ENCODE assay signal across 8 cellular contexts in genomic region chr12:53300187-53300586, GRCh38. TPM values are rescaled to one million over a fixed set of nuclear protein-coding genes. Genes with fewer than 3 reads are reported as not detected.
A peak's percentile ranks its signal among the peaks of the same experiment; 100 is the strongest.
DNase-seq lines count a peak whose midpoint lies in the region; FAIRE-seq and TF ChIP-seq lines count a peak whose summit lies in the region.

No MANE protein-coding gene starts in this region.

- peak overlapping the region; percentile 91 for H2AFZ ChIP-seq in keratinocyte (ENCODE audit: control insufficient read depth, low read length)

- no peak for TF ChIP-seq EP300 in stomach (IDR thresholded peaks at IDR 0.05)

- H3K36me3 ChIP-seq in HEK293 (ENCODE audit: control insufficient read depth in 2 of 2, insufficient read depth in 1 of 2, low read length in 2 of 2), result peaks cover 36 to 59% of the 10 kb centered on the region in 2 experiments
- H3K36me3 ChIP-seq in keratinocyte (ENCODE audit: control insufficient read depth in 2 of 2, extremely low read depth in 1 of 2, insufficient read depth in 2 of 2, low read length in 2 of 2), result peaks cover 16 to 30% of the 10 kb centered on the region in 2 experiments
- H3K36me3 ChIP-seq in stomach, result peaks cover 16 to 62% (median 55%) of the 10 kb centered on the region in 4 donors

- intact Hi-C loops in stomach (cut with DNase I; ENCODE audit: low total_unique reads), result no loop called here

- peak overlapping the region; percentile 94 for H3K4me3 Mint-ChIP-seq in activated naive CD8-positive, alpha-beta T cell treated with anti-CD3 and anti-CD28 coated beads for 36 hours

- no peaks in the 10 kb centered on the region for H3K9me3 Mint-ChIP-seq in activated naive CD8-positive, alpha-beta T cell treated with anti-CD3 and anti-CD28 coated beads for 36 hours

- POLR2A ChIA-PET in HEK293 (lab: Yijun Ruan, JAX), result interaction anchor here (0.6 to 3.0 kb wide), 12 partner anchors 9 to 356 kb away, joined by 3 to 27 read pairs (median 6); partner anchors contain the start of genes AAAS, CSAD, ESPL1 and SP1

- no peaks in the 10 kb centered on the region for H3K27me3 Mint-ChIP-seq in activated naive CD8-positive, alpha-beta T cell treated with anti-CD3 and anti-CD28 coated beads for 36 hours

- TF ChIP-seq POLR2A in stomach (IDR thresholded peaks at IDR 0.05), result no peak

- H3K9ac ChIP-seq in keratinocyte (ENCODE audit: control insufficient read depth, extremely low read depth, insufficient read depth, low read length), result peak overlapping the region; percentile 88

- H3K9me1 ChIP-seq in keratinocyte (ENCODE audit: control insufficient read depth, extremely low read depth, insufficient read depth, low read length), result peaks cover 2% of the 10 kb centered on the region

- CTCF ChIA-PET in HEK293 (lab: Yijun Ruan, JAX), result interaction anchor here (1.0 to 2.5 kb wide), 3 partner anchors 21 to 209 kb away, joined by 3 to 13 read pairs (median 7); partner anchors contain the start of gene AAAS

- H3K4me3 ChIP-seq in HEK293 (ENCODE audit: low read depth, low read length), result peak overlapping the region; percentile 98
- peak overlapping the region; percentile 70 to 97 (median 91) for H3K4me3 ChIP-seq in keratinocyte (ENCODE audit: control insufficient read depth in 2 of 3, extremely low read depth in 1 of 3, insufficient read depth in 2 of 3, low read depth in 1 of 3, low read length in 3 of 3)
- H3K4me3 ChIP-seq in stomach, result peak overlapping the region; percentile 73 to 99 (median 78)

- H3K4me1 ChIP-seq in HEK293 (ENCODE audit: control insufficient read depth, insufficient read depth, low read length), result peaks cover 4% of the 10 kb centered on the region
- H3K4me1 ChIP-seq in keratinocyte (ENCODE audit: control insufficient read depth, extremely low read depth, insufficient read depth, low read length), result peaks cover 22% of the 10 kb centered on the region
- peaks cover 43 to 75% (median 61%) of the 10 kb centered on the region in 4 donors for H3K4me1 ChIP-seq in stomach

- H3K36me3 Mint-ChIP-seq in activated naive CD8-positive, alpha-beta T cell treated with anti-CD3 and anti-CD28 coated beads for 36 hours, result peaks cover 58% of the 10 kb centered on the region

- dilution Hi-C loops in keratinocyte (cut with MboI; ENCODE audit: extremely low pct_ligation_motif_present, low sequenced_read_pairs), result no loop called here

- H3K9me3 ChIP-seq in HEK293 (ENCODE audit: control insufficient read depth, insufficient read depth, low read depth, low read length) (no peaks in the 10 kb centered on the region), keratinocyte (ENCODE audit: control insufficient read depth, low read depth, low read length) (no peaks in the 10 kb centered on the region), stomach (no peaks in the 10 kb centered on the region)

- no peak for FAIRE-seq in keratinocyte (lab: Jason Lieb, UNC)

- H3K27ac ChIP-seq in HEK293 (ENCODE audit: extremely low read depth, low read depth, low read length), result peak overlapping the region; percentile 78; the same call in 1 of the 2 replicates
- peak overlapping the region; percentile 85 for H3K27ac ChIP-seq in keratinocyte (ENCODE audit: control insufficient read depth, insufficient read depth, low read length)
- peak overlapping the region; percentile 67 to 89 (median 76) for H3K27ac ChIP-seq in stomach

- H3K27ac Mint-ChIP-seq in activated naive CD8-positive, alpha-beta T cell treated with anti-CD3 and anti-CD28 coated beads for 36 hours, result peak overlapping the region; percentile 94

- H3K4me2 ChIP-seq in keratinocyte (ENCODE audit: control insufficient read depth, extremely low read depth, insufficient read depth, low read depth, low read length), result peak overlapping the region; percentile 97

- peaks cover 55% of the 10 kb centered on the region for H3K4me1 Mint-ChIP-seq in activated naive CD8-positive, alpha-beta T cell treated with anti-CD3 and anti-CD28 coated beads for 36 hours

- peak; percentile 37 for DNase-seq in AG08395 (ENCODE audit: low spot score)
- no peak for DNase-seq in activated naive CD8-positive, alpha-beta T cell treated with anti-CD3 and anti-CD28 coated beads for 36 hours
- DNase-seq in keratinocyte (ENCODE audit: low read depth, low spot score), result no peak
- DNase-seq in stomach, result no peak
- DNase-seq in NCI-H526 treated with DMSO at 0.1 percent for 48 hours (lab: John Stamatoyannopoulos, UW), result no peak
- no peak for DNase-seq in dedifferentiated amniotic fluid mesenchymal stem cell (ENCODE audit: extremely low spot score)
- DNase-seq in 8988T, result no peak

- TF ChIP-seq CTCF in HEK293 (tag by site-specific recombination; IDR thresholded peaks at IDR 0.05) (no peak), keratinocyte (optimal IDR thresholded peaks at IDR 0.05 in 1 of 3, IDR thresholded peaks at IDR 0.05 in 1 of 3, conservative IDR thresholded peaks at IDR 0.05 in 1 of 3; ENCODE audit: extremely low read depth in 1 of 3, insufficient read depth in 2 of 3, low read length in 3 of 3) (no peak), stomach (IDR thresholded peaks at IDR 0.05) (no peak)

- H3K27me3 ChIP-seq in keratinocyte (ENCODE audit: control insufficient read depth, extremely low read depth, insufficient read depth, low read length), result no peaks in the 10 kb centered on the region
- H3K27me3 ChIP-seq in stomach, result no peaks in the 10 kb centered on the region

- peaks cover 45% of the 10 kb centered on the region for H3K79me2 ChIP-seq in keratinocyte (ENCODE audit: control insufficient read depth, insufficient read depth, low read length)

- no peaks in the 10 kb centered on the region for H4K20me1 ChIP-seq in keratinocyte (ENCODE audit: control insufficient read depth, extremely low read depth, insufficient read depth, low read length)

- WGBS in stomach, 5 donors, result 0 to 3% (median 1%) methylated on average over 12 of the region's 12 CpGs

RNA-seq across cellular contexts. Expression of gene MYG1, which starts 0.7 kb away (rescaled TPM):
- 10 to 100 TPM; 73.4 to 79.7 TPM for total RNA-seq in activated naive CD8-positive, alpha-beta T cell treated with anti-CD3 and anti-CD28 coated beads for 36 hours
- 24.2 to 31.9 TPM (median 27.2 TPM) in 3 replicates for polyA plus RNA-seq in keratinocyte
- polyA plus RNA-seq in keratinocyte (2011; ENCODE audit: low read depth), result 10.4 TPM
- polyA plus RNA-seq in keratinocyte (2011; cell fraction: cytosol; rRNA removed), result 17.9 and 28.8 TPM in 2 replicates
- 19.1 and 21.5 TPM in 2 replicates for polyA plus RNA-seq in keratinocyte (2011; cell fraction: nucleus; rRNA removed)
- 33.5 and 42.7 TPM in 2 replicates for polyA plus RNA-seq in keratinocyte (2012; ENCODE audit: low replicate concordance)
- polyA minus RNA-seq in keratinocyte, result 22.6 to 29.3 TPM (median 26.2 TPM) in 3 replicates
- 46.0 TPM for polyA minus RNA-seq in keratinocyte (2011; cell fraction: cytosol; rRNA and poly(A)+ RNA removed)
- polyA minus RNA-seq in keratinocyte (2011; cell fraction: nucleus; rRNA and poly(A)+ RNA removed), result 6.4 and 6.6 TPM in 2 replicates
- total RNA-seq in stomach, result 10 to 100 TPM; 16.0 to 33.9 (median 29.0) TPM
- 100 to 1,000 TPM in 1 of 3 donors, 10 to 100 TPM in 2; 89.5 to 120 (median 98.5) TPM for polyA plus RNA-seq in stomach

RNA-seq across cellular contexts. Expression of gene PFDN5, which starts 4.8 kb away (rescaled TPM):
- total RNA-seq in activated naive CD8-positive, alpha-beta T cell treated with anti-CD3 and anti-CD28 coated beads for 36 hours, result 100 to 1,000 TPM; 309 to 321 TPM
- 546 to 674 TPM (median 659 TPM) in 3 replicates for polyA plus RNA-seq in keratinocyte
- polyA plus RNA-seq in keratinocyte (2011; ENCODE audit: low read depth), result 1,063 TPM
- 648 and 832 TPM in 2 replicates for polyA plus RNA-seq in keratinocyte (2011; cell fraction: cytosol; rRNA removed)
- polyA plus RNA-seq in keratinocyte (2011; cell fraction: nucleus; rRNA removed), result 474 and 508 TPM in 2 replicates
- polyA plus RNA-seq in keratinocyte (2012; ENCODE audit: low replicate concordance), result 440 and 574 TPM in 2 replicates
- 84.4 to 171 TPM (median 143 TPM) in 3 replicates for polyA minus RNA-seq in keratinocyte
- 74.6 TPM for polyA minus RNA-seq in keratinocyte (2011; cell fraction: cytosol; rRNA and poly(A)+ RNA removed)
- polyA minus RNA-seq in keratinocyte (2011; cell fraction: nucleus; rRNA and poly(A)+ RNA removed), result 34.1 and 57.4 TPM in 2 replicates
- 100 to 1,000 TPM; 207 to 623 (median 288) TPM for total RNA-seq in stomach
- 1,000 to 10,000 TPM; 1,294 to 1,886 (median 1,325) TPM for polyA plus RNA-seq in stomach

RNA-seq across cellular contexts. Expression of gene AAAS, which starts 21.2 kb away (rescaled TPM):
- 10 to 100 TPM; 79.9 to 86.4 TPM for total RNA-seq in activated naive CD8-positive, alpha-beta T cell treated with anti-CD3 and anti-CD28 coated beads for 36 hours
- polyA plus RNA-seq in keratinocyte (42.1 to 58.3 TPM (median 42.3 TPM) in 3 replicates), stomach (10 to 100 TPM; 19.7 to 49.7 (median 19.7) TPM)
- polyA plus RNA-seq in keratinocyte (2011; ENCODE audit: low read depth), result 5.4 TPM
- polyA plus RNA-seq in keratinocyte (2011; cell fraction: cytosol; rRNA removed), result 25.7 and 29.1 TPM in 2 replicates
- 106 and 125 TPM in 2 replicates for polyA plus RNA-seq in keratinocyte (2011; cell fraction: nucleus; rRNA removed)
- 28.7 and 45.0 TPM in 2 replicates for polyA plus RNA-seq in keratinocyte (2012; ENCODE audit: low replicate concordance)
- polyA minus RNA-seq in keratinocyte, result 53.9 to 90.1 TPM (median 74.2 TPM) in 3 replicates
- 41.2 TPM for polyA minus RNA-seq in keratinocyte (2011; cell fraction: cytosol; rRNA and poly(A)+ RNA removed)
- polyA minus RNA-seq in keratinocyte (2011; cell fraction: nucleus; rRNA and poly(A)+ RNA removed), result 26.0 and 32.9 TPM in 2 replicates
- 10 to 100 TPM; 22.6 to 59.4 (median 43.3) TPM for total RNA-seq in stomach

RNA-seq across cellular contexts. Expression of gene ESPL1, which starts 32.1 kb away (rescaled TPM):
- total RNA-seq in activated naive CD8-positive, alpha-beta T cell treated with anti-CD3 and anti-CD28 coated beads for 36 hours, result 10 to 100 TPM; 66.3 to 67.7 TPM
- polyA plus RNA-seq in keratinocyte, result 0.80 to 3.7 TPM (median 3.7 TPM) in 3 replicates
- 1.3 TPM for polyA plus RNA-seq in keratinocyte (2011; ENCODE audit: low read depth)
- polyA plus RNA-seq in keratinocyte (2011; cell fraction: cytosol; rRNA removed), result 0.46 and 0.64 TPM in 2 replicates
- 4.3 and 5.5 TPM in 2 replicates for polyA plus RNA-seq in keratinocyte (2011; cell fraction: nucleus; rRNA removed)
- 1.0 and 3.0 TPM in 2 replicates for polyA plus RNA-seq in keratinocyte (2012; ENCODE audit: low replicate concordance)
- 1.5 to 9.7 TPM (median 5.8 TPM) in 3 replicates for polyA minus RNA-seq in keratinocyte
- polyA minus RNA-seq in keratinocyte (2011; cell fraction: cytosol; rRNA and poly(A)+ RNA removed), result 2.9 TPM
- 2.1 and 2.9 TPM in 2 replicates for polyA minus RNA-seq in keratinocyte (2011; cell fraction: nucleus; rRNA and poly(A)+ RNA removed)
- 10 to 100 TPM in 1 of 5 donors, 1 to 10 TPM in 4; 3.3 to 43.2 (median 6.6) TPM for total RNA-seq in stomach
- polyA plus RNA-seq in stomach, result 10 to 100 TPM in 1 of 3 donors, under 1 TPM in 2; 0.15 to 13.1 (median 0.75) TPM

RNA-seq across cellular contexts. Expression of gene SP7, which starts 36.0 kb away (rescaled TPM):
- total RNA-seq in activated naive CD8-positive, alpha-beta T cell treated with anti-CD3 and anti-CD28 coated beads for 36 hours, result not detected
- polyA plus RNA-seq in keratinocyte, result not detected in 3 replicates
- polyA plus RNA-seq in keratinocyte (2011; ENCODE audit: low read depth), result not detected
- polyA plus RNA-seq in keratinocyte (2011; cell fraction: cytosol; rRNA removed), result not detected in 2 replicates
- polyA plus RNA-seq in keratinocyte (2011; cell fraction: nucleus; rRNA removed), result not detected in 2 replicates
- not detected in 2 replicates for polyA plus RNA-seq in keratinocyte (2012; ENCODE audit: low replicate concordance)
- polyA minus RNA-seq in keratinocyte, result not detected in 3 replicates
- not detected for polyA minus RNA-seq in keratinocyte (2011; cell fraction: cytosol; rRNA and poly(A)+ RNA removed)
- not detected in 2 replicates for polyA minus RNA-seq in keratinocyte (2011; cell fraction: nucleus; rRNA and poly(A)+ RNA removed)
- total RNA-seq in stomach, result not detected
- polyA plus RNA-seq in stomach, result not detected
